Comparison of ENCODE assay signal across 8 cellular contexts in the genomic region with DNA sequence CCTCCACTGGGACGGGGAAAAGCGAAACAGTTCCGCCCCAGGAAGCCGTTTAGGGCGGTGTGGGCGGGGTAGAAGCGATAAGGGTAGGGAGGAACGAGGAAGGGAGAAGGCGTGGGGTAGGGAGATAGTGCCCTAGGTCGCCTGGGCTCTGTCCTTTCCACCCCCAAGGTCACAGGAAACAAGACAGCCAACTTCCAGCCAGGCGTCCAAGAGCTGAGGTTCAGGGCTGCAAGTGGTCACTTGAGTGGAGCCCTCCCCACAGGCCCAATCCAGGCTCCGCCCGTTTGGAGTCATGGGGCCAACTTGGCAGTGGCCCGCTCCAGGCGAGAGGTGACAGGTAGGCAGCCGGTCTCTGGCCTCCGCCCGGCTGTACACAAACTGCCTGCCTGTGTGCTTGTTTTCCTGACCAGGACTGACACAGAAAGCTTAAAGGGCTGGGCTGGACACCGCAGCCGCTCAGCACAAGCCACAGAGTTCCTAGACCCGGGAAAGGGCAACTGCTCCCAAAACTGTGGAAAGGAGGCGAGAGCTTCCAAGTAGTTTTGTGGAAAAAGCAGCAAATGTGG. TPM values are rescaled to one million over a fixed set of nuclear protein-coding genes. Genes with fewer than 3 reads are reported as not detected.
A peak's percentile ranks its signal among the peaks of the same experiment; 100 is the strongest.
DNase-seq lines count a peak whose midpoint lies in the region; FAIRE-seq and TF ChIP-seq lines count a peak whose summit lies in the region.

A gene with protein sequence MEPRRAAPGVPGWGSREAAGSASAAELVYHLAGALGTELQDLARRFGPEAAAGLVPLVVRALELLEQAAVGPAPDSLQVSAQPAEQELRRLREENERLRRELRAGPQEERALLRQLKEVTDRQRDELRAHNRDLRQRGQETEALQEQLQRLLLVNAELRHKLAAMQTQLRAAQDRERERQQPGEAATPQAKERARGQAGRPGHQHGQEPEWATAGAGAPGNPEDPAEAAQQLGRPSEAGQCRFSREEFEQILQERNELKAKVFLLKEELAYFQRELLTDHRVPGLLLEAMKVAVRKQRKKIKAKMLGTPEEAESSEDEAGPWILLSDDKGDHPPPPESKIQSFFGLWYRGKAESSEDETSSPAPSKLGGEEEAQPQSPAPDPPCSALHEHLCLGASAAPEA (minus strand): TSS at position 23 of the 566 bp plus-strand sequence. CDS start 62 bp downstream, outside the sequence.

- H3K27ac ChIP-seq in ACC112 (ENCODE audit: low read depth, low read length) (peak within 1 kb of the TSS; percentile 68; the same call in 1 of the 2 replicates), mammary epithelial cell (ENCODE audit: insufficient read depth, low read depth, low read length) (peak within 1 kb of the TSS; percentile 34), smooth muscle cell (ENCODE audit: low read depth) (peak within 1 kb of the TSS; percentile 69)

- peak within 1 kb of the TSS; percentile 83 for H2AFZ ChIP-seq in ACC112 (ENCODE audit: low read length, unreplicated experiment)
- peak within 1 kb of the TSS; percentile 93 for H2AFZ ChIP-seq in mammary epithelial cell (ENCODE audit: low read depth, low read length)
- peak within 1 kb of the TSS; percentile 58 for H2AFZ ChIP-seq in smooth muscle cell (ENCODE audit: low read depth)

- peaks cover 31% of the 10 kb centered on the region for H3K36me3 ChIP-seq in ACC112 (ENCODE audit: insufficient read depth, low read length)
- peaks cover 51% of the 10 kb centered on the region for H3K36me3 ChIP-seq in NT2/D1 (ENCODE audit: insufficient read depth, insufficient read length, low read length)
- peaks cover 36% of the 10 kb centered on the region for H3K36me3 ChIP-seq in mammary epithelial cell (ENCODE audit: insufficient read depth, low read length)
- H3K36me3 ChIP-seq in smooth muscle cell (ENCODE audit: low read depth): peaks cover 21% of the 10 kb centered on the region

- H3K4me3 ChIP-seq in ACC112 (ENCODE audit: low read depth, low read length): peak within 1 kb of the TSS; percentile 90
- peak within 1 kb of the TSS; percentile 41 for H3K4me3 ChIP-seq in NT2/D1 (ENCODE audit: insufficient read length, low read depth)
- peak within 1 kb of the TSS; percentile 47 to 77 (median 63) for H3K4me3 ChIP-seq in mammary epithelial cell (replicated peaks in 1 of 3; ENCODE audit: insufficient read depth in 1 of 3, low read depth in 2 of 3, low read length in 3 of 3)
- H3K4me3 ChIP-seq in smooth muscle cell: peak within 1 kb of the TSS; percentile 79

- in situ Hi-C loops in mammary epithelial cell (cut with MboI; ENCODE audit: low sequenced_read_pairs in 2 of 2): loop anchor here in 1 of 2 donors (25.0 kb wide), 1 partner anchor 388 kb away; a partner anchor contains a TSS

- dilution Hi-C loops in mammary epithelial cell (cut with HindIII; ENCODE audit: low sequenced_read_pairs): loop anchor here (10.0 kb wide), 1 partner anchor 215 kb away; no protein-coding TSS in a partner anchor

- no peak for DNase-seq in GM19239 (ENCODE audit: insufficient read length, low spot score)
- DNase-seq in NT2/D1 (ENCODE audit: low read depth, low spot score): no peak
- peak; percentile 68 for DNase-seq in mammary epithelial cell
- DNase-seq in iris pigment epithelial cell (ENCODE audit: low read depth): peak; percentile 35
- no peak for DNase-seq in smooth muscle cell (lab: John Stamatoyannopoulos, UW; ENCODE audit: unreplicated experiment)
- no peak for DNase-seq in DMS79 treated with DMSO at 0.1 percent for 48 hours (lab: John Stamatoyannopoulos, UW)
- DNase-seq in NCI-H2081 (lab: John Stamatoyannopoulos, UW): no peak

- peak; percentile 72 for FAIRE-seq in GM19239 (lab: Jason Lieb, UNC)

- H4K20me1 ChIP-seq in mammary epithelial cell (ENCODE audit: insufficient read depth, low read length) (no peaks in the 10 kb centered on the region), smooth muscle cell (ENCODE audit: low read depth) (peaks cover 23% of the 10 kb centered on the region)

- H3K9ac ChIP-seq in NT2/D1 (ENCODE audit: insufficient read length, low read depth) (peak within 1 kb of the TSS; percentile 75), mammary epithelial cell (ENCODE audit: insufficient read depth, low read length) (peak within 1 kb of the TSS; percentile 37), smooth muscle cell (ENCODE audit: low read depth) (peak within 1 kb of the TSS; percentile 64)

- H3K79me2 ChIP-seq in ACC112 (ENCODE audit: control insufficient read depth, insufficient read depth, low read length, unreplicated experiment): no peaks in the 10 kb centered on the region
- H3K79me2 ChIP-seq in mammary epithelial cell (ENCODE audit: insufficient read depth, low read length): no peaks in the 10 kb centered on the region
- no peaks in the 10 kb centered on the region for H3K79me2 ChIP-seq in smooth muscle cell (ENCODE audit: low read depth)

- H3K4me1 ChIP-seq in ACC112 (ENCODE audit: control insufficient read depth, insufficient read depth, low read length, unreplicated experiment): peaks cover 14% of the 10 kb centered on the region
- peaks cover 14% of the 10 kb centered on the region for H3K4me1 ChIP-seq in NT2/D1 (ENCODE audit: insufficient read depth, insufficient read length)
- peaks cover 34% of the 10 kb centered on the region for H3K4me1 ChIP-seq in mammary epithelial cell (ENCODE audit: insufficient read depth, low read length)
- peaks cover 10% of the 10 kb centered on the region for H3K4me1 ChIP-seq in smooth muscle cell (ENCODE audit: low read depth)

- no peaks in the 10 kb centered on the region for H3K27me3 ChIP-seq in ACC112 (ENCODE audit: insufficient read depth, low read length)
- peaks cover 3% of the 10 kb centered on the region for H3K27me3 ChIP-seq in NT2/D1 (ENCODE audit: insufficient read depth, insufficient read length)
- H3K27me3 ChIP-seq in mammary epithelial cell (ENCODE audit: insufficient read depth, low read length): no peaks in the 10 kb centered on the region
- H3K27me3 ChIP-seq in smooth muscle cell (ENCODE audit: low read depth): no peaks in the 10 kb centered on the region

- no peak for TF ChIP-seq CTCF in mammary epithelial cell (conservative IDR thresholded peaks at IDR 0.05 in 1 of 2, IDR thresholded peaks at IDR 0.05 in 1 of 2; ENCODE audit: extremely low read depth in 1 of 2, insufficient read depth in 1 of 2, low read depth in 1 of 2, low read length in 2 of 2)
- TF ChIP-seq CTCF in smooth muscle cell (IDR thresholded peaks at IDR 0.05; ENCODE audit: borderline replicate concordance, insufficient read depth, poor library complexity, severe bottlenecking): no peak

- H3K9me3 ChIP-seq in NT2/D1 (ENCODE audit: insufficient read depth, low read length): no peaks in the 10 kb centered on the region
- H3K9me3 ChIP-seq in mammary epithelial cell (replicated peaks; ENCODE audit: insufficient read depth, low read length): no peaks in the 10 kb centered on the region
- H3K9me3 ChIP-seq in smooth muscle cell (replicated peaks; ENCODE audit: low read depth): no peaks in the 10 kb centered on the region

- WGBS in mammary epithelial cell (ENCODE audit: low coverage, missing lambda C conversion rate): 11% methylated on average over 14 of the region's 22 CpGs
- whole genome bisulfite sequencing in smooth muscle cell (ENCODE audit: low lambda C conversion rate): 43% methylated on average over 14 of the region's 22 CpGs

- peaks cover 58% of the 10 kb centered on the region for H3F3A ChIP-seq in smooth muscle cell (ENCODE audit: low read depth)

- no TSS peak for BruUV-seq in mammary epithelial cell (replicated peaks; lab: Mats Ljungman, UMichigan)

- peak within 1 kb of the TSS; percentile 99 for H3K4me2 ChIP-seq in mammary epithelial cell (ENCODE audit: insufficient read depth, low read depth, low read length)
- H3K4me2 ChIP-seq in smooth muscle cell: peak within 1 kb of the TSS; percentile 98

- CTCF ChIA-PET in mammary epithelial cell (lab: Charles Lee; ENCODE audit: low non-redundant PET): interaction anchor here (0.6 to 1.6 kb wide), 4 partner anchors 18 to 76 kb away, joined by 3 to 13 read pairs (median 3); no protein-coding TSS in a partner anchor

- intact Hi-C loops in mammary epithelial cell (cut with micrococcal nuclease): loop anchor here (1.0 to 10.0 kb wide), 3 partner anchors 65 to 391 kb away; a partner anchor contains a TSS

RNA-seq across cellular contexts. Expression of the gene that starts here (rescaled TPM):
- total RNA-seq in mammary epithelial cell (1 to 10 TPM; 5.1 to 7.8 TPM), smooth muscle cell (5.1 and 8.4 TPM in 2 replicates)
- polyA plus RNA-seq in mammary epithelial cell (3.1 TPM), smooth muscle cell (7.4 and 7.7 TPM in 2 replicates)
- polyA minus RNA-seq in mammary epithelial cell: not detected

Comparison
In these comparisons a context has a peak if more than half of its experiments do, and no peak if none do; other contexts are left out.
1. DNase-seq: peak in mammary epithelial cell (single experiment) and iris pigment epithelial cell (single experiment); none in GM19239 (single experiment), NT2/D1 (single experiment), smooth muscle cell (single experiment), DMS79 treated with DMSO at 0.1 percent for 48 hours (single experiment) and NCI-H2081 (0 of 2).
2. Peak in every context shown above with its lines, with median percentiles within 50 percentile points of each other: H2AFZ ChIP-seq, H3K27ac ChIP-seq, H3K4me3 ChIP-seq and H3K9ac ChIP-seq.